In genomic region chr12:62407587-62407986, GRCh38 we compare ENCODE assay signal across 13 cellular contexts.
"Had no signal": no experiment of that assay in that cellular context is flagged by ENCODE, and none has a peak within 500 bp of the region (broad histone marks: within the 10 kb centered on the region; RNA-seq: fewer than 3 reads in every experiment).

No MANE protein-coding gene starts in this region.

- H3K9me3 Mint-ChIP-seq: naive thymus-derived CD4-positive, alpha-beta T cell had no signal

- H3K9me3 ChIP-seq: sigmoid colon, tibial artery, upper lobe of left lung, uterus had no signal

- H3K4me1 ChIP-seq: foreskin keratinocyte, sigmoid colon, upper lobe of left lung, uterus had no signal

- H3K4me3 ChIP-seq: sigmoid colon, skin epidermis, tibial artery, upper lobe of left lung, uterus had no signal

- H3K27ac ChIP-seq: foreskin keratinocyte, sigmoid colon, skin epidermis, tibial artery, upper lobe of left lung, uterus had no signal

- H3K4me3 Mint-ChIP-seq: naive thymus-derived CD4-positive, alpha-beta T cell had no signal

- ATAC-seq: foreskin keratinocyte; left cardiac atrium; naive thymus-derived CD4-positive, alpha-beta T cell had no signal

- H3K27me3 ChIP-seq: foreskin keratinocyte, sigmoid colon, tibial artery, upper lobe of left lung, uterus had no signal

- H3K27me3 Mint-ChIP-seq: naive thymus-derived CD4-positive, alpha-beta T cell had no signal

- H3K36me3 ChIP-seq: uterus had no signal

- DNase-seq: foreskin keratinocyte; kidney; left cardiac atrium; mammary epithelial cell; naive thymus-derived CD4-positive, alpha-beta T cell; posterior cingulate gyrus; sigmoid colon; stimulated activated CD4-positive, alpha-beta T cell treated with anti-CD3 and anti-CD28 coated beads, Interleukin-12 subunit alpha, Interleukin-12 subunit beta, amount 100 ng/mL, for 4 hours; stimulated activated naive CD4-positive, alpha-beta T cell treated with Interleukin-2 at 50 U/mL for 16 hours; tibial artery; upper lobe of left lung; uterus had no signal
